In the genomic region with DNA sequence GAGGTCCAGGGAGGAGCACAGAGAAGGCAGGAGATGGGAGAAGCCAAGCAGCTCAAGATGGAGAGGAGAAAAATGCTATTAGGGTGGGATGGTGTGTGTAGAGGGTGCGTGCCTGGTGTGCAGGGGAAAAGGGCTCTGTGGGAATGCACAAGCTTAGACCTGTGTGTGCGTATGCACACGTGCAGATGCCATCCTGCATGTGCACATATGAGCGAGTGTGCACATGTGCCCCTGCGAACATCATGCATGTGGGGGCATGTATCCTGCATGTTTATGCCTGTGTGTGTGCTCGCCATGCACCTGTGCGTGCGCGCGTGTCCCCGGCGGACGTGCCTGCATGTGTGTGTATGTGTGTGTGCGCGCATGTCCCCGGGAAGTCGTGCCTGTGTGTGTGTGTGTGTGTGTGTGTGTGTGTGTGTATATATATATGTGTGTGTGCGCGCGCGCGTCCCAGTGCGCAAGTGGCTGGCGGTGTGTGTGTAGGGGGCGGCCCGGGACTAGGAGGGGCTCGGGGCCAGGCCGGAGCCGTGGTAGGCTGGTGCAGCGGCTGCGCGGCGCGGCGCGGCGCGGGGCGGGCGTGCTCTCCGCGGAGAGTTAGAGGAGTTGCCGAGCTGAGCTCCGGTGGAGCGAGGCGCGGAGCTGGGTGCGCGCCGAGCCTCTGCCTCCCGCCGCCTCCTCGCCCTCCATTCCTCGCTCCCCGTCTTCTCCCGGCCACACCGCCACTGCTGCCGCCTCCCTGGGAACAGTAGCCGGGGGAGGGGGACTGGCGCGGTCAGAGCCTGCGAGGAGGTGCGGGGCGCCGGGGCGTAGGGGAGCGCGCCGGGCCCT, we compare ENCODE assay signal across 9 cellular contexts. TPM values are rescaled to one million over a fixed set of nuclear protein-coding genes. Genes with fewer than 3 reads are reported as not detected.
DNase-seq lines count a peak whose midpoint lies in the region; ATAC-seq, FAIRE-seq and TF ChIP-seq lines count a peak whose summit lies in the region.
"Had no signal": no experiment of that assay in that cellular context is flagged by ENCODE, and none has a peak within 500 bp of the region (broad histone marks: within the 10 kb centered on the region; RNA-seq: fewer than 3 reads in every experiment).

Gene KCNJ12 (plus strand): TSS at position 601 of the 828 bp plus-strand sequence. CDS start 38,986 bp downstream, outside the sequence.

- H3K9me3 Mint-ChIP-seq in naive thymus-derived CD4-positive, alpha-beta T cell, result no peaks in the 10 kb centered on the region
- H3K9me3 Mint-ChIP-seq: activated naive CD4-positive, alpha-beta T cell treated with anti-CD3 and anti-CD28 coated beads, Interleukin-2, amount 50 U/mL, for 72 hours had no signal

- TF ChIP-seq CTCF in AG10803 (conservative IDR thresholded peaks at IDR 0.05; ENCODE audit: low read length), result no peak

- H3K4me1 ChIP-seq in naive thymus-derived CD4-positive, alpha-beta T cell (ENCODE audit: control insufficient read depth in 2 of 2, insufficient read depth in 2 of 2, low read length in 2 of 2), result no peaks in the 10 kb centered on the region

- ATAC-seq in naive thymus-derived CD4-positive, alpha-beta T cell, result no peak
- ATAC-seq in HG02642 (IDR thresholded peaks at IDR 0.05; ENCODE audit: poor library complexity, unreplicated experiment), result no peak

- TF ChIP-seq POLR2A in erythroblast (IDR thresholded peaks at IDR 0.05; ENCODE audit: low read length) (no peak), GM12892 (IDR thresholded peaks at IDR 0.05; ENCODE audit: low read depth, low read length) (no peak)

- no peak for FAIRE-seq in GM12892 (lab: Jason Lieb, UNC)

- intact Hi-C loops in naive thymus-derived CD4-positive, alpha-beta T cell (cut with micrococcal nuclease), result no loop called here

- peaks cover 13 to 37% (median 25%) of the 10 kb centered on the region in 5 donors for H3K27me3 Mint-ChIP-seq in naive thymus-derived CD4-positive, alpha-beta T cell

- H3K27me3 ChIP-seq in naive thymus-derived CD4-positive, alpha-beta T cell (ENCODE audit: control insufficient read depth in 2 of 2, insufficient read depth in 2 of 2, low read length in 2 of 2), result no peaks in the 10 kb centered on the region

- H3K36me3 ChIP-seq in naive thymus-derived CD4-positive, alpha-beta T cell (ENCODE audit: control insufficient read depth in 2 of 3, insufficient read depth in 3 of 3, low read length in 3 of 3), result no peaks in the 10 kb centered on the region

- H3K27ac Mint-ChIP-seq in naive thymus-derived CD4-positive, alpha-beta T cell, result no peak within 1 kb of the TSS
- H3K27ac Mint-ChIP-seq: activated naive CD4-positive, alpha-beta T cell treated with anti-CD3 and anti-CD28 coated beads, Interleukin-2, amount 50 U/mL, for 72 hours had no signal

- CTCF ChIA-PET in naive thymus-derived CD4-positive, alpha-beta T cell (lab: Charles Lee), result no interaction called here

- H3K4me3 ChIP-seq in AG10803 (ENCODE audit: low read length), result peak within 1 kb of the TSS; percentile 45
- H3K4me3 ChIP-seq in naive thymus-derived CD4-positive, alpha-beta T cell (ENCODE audit: low read length), result no peak within 1 kb of the TSS

- H3K27ac ChIP-seq in naive thymus-derived CD4-positive, alpha-beta T cell (ENCODE audit: low read depth, low read length), result no peak within 1 kb of the TSS

- DNase-seq in AG10803 (ENCODE audit: low read depth) (peak; percentile 27), Kasumi-1 (lab: John Stamatoyannopoulos, UW) (peak; percentile 14 to 27), erythroblast (lab: John Stamatoyannopoulos, UW) (peak; percentile 46 to 48), OCI-M2 (lab: John Stamatoyannopoulos, UW; ENCODE audit: unreplicated experiment) (no peak), NCI-H128 (lab: John Stamatoyannopoulos, UW; ENCODE audit: unreplicated experiment) (no peak), GM12892 (ENCODE audit: insufficient read length) (no peak)
- no peak for DNase-seq in naive thymus-derived CD4-positive, alpha-beta T cell

- H3K9me3 ChIP-seq in naive thymus-derived CD4-positive, alpha-beta T cell (ENCODE audit: control insufficient read depth in 2 of 3, low read length in 3 of 3), result no peaks in the 10 kb centered on the region

- peaks cover 0 to 10% (median 8%) of the 10 kb centered on the region in 7 donors for H3K4me1 Mint-ChIP-seq in naive thymus-derived CD4-positive, alpha-beta T cell

- no peaks in the 10 kb centered on the region for H3K36me3 Mint-ChIP-seq in naive thymus-derived CD4-positive, alpha-beta T cell
- H3K36me3 Mint-ChIP-seq: activated naive CD4-positive, alpha-beta T cell treated with anti-CD3 and anti-CD28 coated beads, Interleukin-2, amount 50 U/mL, for 72 hours had no signal

- peak within 1 kb of the TSS in 9 of 10 donors; percentile 36 to 83 (median 68) for H3K4me3 Mint-ChIP-seq in naive thymus-derived CD4-positive, alpha-beta T cell

- POLR2A ChIA-PET in naive thymus-derived CD4-positive, alpha-beta T cell (lab: Charles Lee), result no interaction called here

RNA-seq across cellular contexts. Expression of gene KCNJ12, which starts in this region (rescaled TPM):
- total RNA-seq in naive thymus-derived CD4-positive, alpha-beta T cell, result under 1 TPM in 2 of 5 experiments, not detected in 3; 0.19 to 0.24 TPM
- not detected for polyA plus RNA-seq in naive thymus-derived CD4-positive, alpha-beta T cell
- not detected for polyA plus RNA-seq in GM12892 (2012; ENCODE audit: missing spikeins)
- total RNA-seq: activated naive CD4-positive, alpha-beta T cell treated with anti-CD3 and anti-CD28 coated beads, Interleukin-2, amount 50 U/mL, for 72 hours had no signal

Comparison
In these comparisons a context has a peak if more than half of its experiments do, and no peak if none do; other contexts are left out.
1. DNase-seq: peak in AG10803 (single experiment), Kasumi-1 (2 of 2) and erythroblast (2 of 2); none in naive thymus-derived CD4-positive, alpha-beta T cell (0 of 9), OCI-M2 (single experiment), NCI-H128 (single experiment) and GM12892 (single experiment).